14 cellular contexts compared by ENCODE assay signal in genomic region chr20:64111841-64112641, GRCh38. TPM values are rescaled to one million over a fixed set of nuclear protein-coding genes. Genes with fewer than 3 reads are reported as not detected.
DNase-seq lines count a peak whose midpoint lies in the region; ATAC-seq, FAIRE-seq and TF ChIP-seq lines count a peak whose summit lies in the region.
"Had no signal": no experiment of that assay in that cellular context is flagged by ENCODE, and none has a peak within 500 bp of the region (broad histone marks: within the 10 kb centered on the region; RNA-seq: fewer than 3 reads in every experiment).

No MANE protein-coding gene starts in this region.

- H3K4ac ChIP-seq in H9 (ENCODE audit: low read depth, low read length), result no peak overlapping the region

- H3K4me2 ChIP-seq in H9 (ENCODE audit: insufficient read depth, insufficient read length, low read length), result no peak overlapping the region
- H3K4me2 ChIP-seq in astrocyte (ENCODE audit: low read length), result no peak overlapping the region
- H3K4me2 ChIP-seq: smooth muscle cell had no signal

- H3K9me3 Mint-ChIP-seq in Caco-2 (ENCODE audit: unreplicated experiment) (no peaks in the 10 kb centered on the region), H9 (no peaks in the 10 kb centered on the region), astrocyte (ENCODE audit: unreplicated experiment) (no peaks in the 10 kb centered on the region), osteocyte (ENCODE audit: unreplicated experiment) (no peaks in the 10 kb centered on the region)
- H3K9me3 Mint-ChIP-seq: nephron had no signal

- H2BK12ac ChIP-seq in H9 (ENCODE audit: insufficient read length, low read depth, low read length), result no peak overlapping the region

- H3K27me3 Mint-ChIP-seq in Caco-2 (ENCODE audit: insufficient read depth, unreplicated experiment) (peaks cover 4% of the 10 kb centered on the region), H9 (ENCODE audit: low read depth) (peaks cover 9% of the 10 kb centered on the region), astrocyte (ENCODE audit: low read depth, unreplicated experiment) (peaks cover 55% of the 10 kb centered on the region), osteocyte (ENCODE audit: unreplicated experiment) (no peaks in the 10 kb centered on the region)

- no TSS peak for BruUV-seq in Caco-2 (replicated peaks; lab: Mats Ljungman, UMichigan)

- no peaks in the 10 kb centered on the region for H3K79me2 ChIP-seq in H9 (ENCODE audit: insufficient read depth, low read length)
- H3K79me2 ChIP-seq in astrocyte (ENCODE audit: insufficient read depth, low read length), result no peaks in the 10 kb centered on the region

- H3K9ac ChIP-seq in H9 (ENCODE audit: extremely low read depth, insufficient read length, low read length) (no peak overlapping the region), astrocyte (ENCODE audit: low read length) (no peak overlapping the region)

- H3K79me1 ChIP-seq in H9 (ENCODE audit: insufficient read depth, low read depth, low read length, poor library complexity, severe bottlenecking), result no peaks in the 10 kb centered on the region

- FAIRE-seq in astrocyte (lab: Jason Lieb, UNC), result no peak

- H3K27ac Mint-ChIP-seq in Caco-2 (ENCODE audit: unreplicated experiment), result no peak overlapping the region
- H3K27ac Mint-ChIP-seq in H9, result peak overlapping the region in 2 of 3 experiments; percentile 57 to 74; a peak in 2 of 7 replicates
- peak overlapping the region; percentile 66 for H3K27ac Mint-ChIP-seq in astrocyte (ENCODE audit: unreplicated experiment)
- H3K27ac Mint-ChIP-seq in osteocyte (ENCODE audit: unreplicated experiment), result no peak overlapping the region
- H3K27ac Mint-ChIP-seq: nephron had no signal

- no peak overlapping the region for H2BK120ac ChIP-seq in H9 (ENCODE audit: low read depth, low read length, poor library complexity, severe bottlenecking)

- H4K91ac ChIP-seq in H9 (ENCODE audit: insufficient read length, low read depth, low read length), result no peak overlapping the region

- H3K27me3 ChIP-seq in Caco-2 (replicated peaks; ENCODE audit: control insufficient read depth, insufficient read depth, low read length) (no peaks in the 10 kb centered on the region), H9 (ENCODE audit: insufficient read depth, low read length) (no peaks in the 10 kb centered on the region), astrocyte (ENCODE audit: insufficient read depth, low read length) (peaks cover 11% of the 10 kb centered on the region), MG63 (no peaks in the 10 kb centered on the region)

- TF ChIP-seq CTCF in Caco-2 (IDR thresholded peaks at IDR 0.05; ENCODE audit: insufficient read depth in 1 of 2, low read depth in 1 of 2, low read length in 1 of 2, severe bottlenecking in 1 of 2, unreplicated experiment in 1 of 2) (no peak), H9 (conservative IDR thresholded peaks at IDR 0.05) (no peak), astrocyte (IDR thresholded peaks at IDR 0.05; ENCODE audit: insufficient read depth, low read depth, low read length) (no peak), osteocyte (IDR thresholded peaks at IDR 0.05) (no peak)

- no peak overlapping the region for H3K23ac ChIP-seq in H9 (ENCODE audit: insufficient read length, low read depth, low read length)

- intact Hi-C loops in Caco-2 (cut with micrococcal nuclease; ENCODE audit: unreplicated experiment), result no loop called here

- no peak for ATAC-seq in GM21367 (IDR thresholded peaks at IDR 0.05; ENCODE audit: unreplicated experiment)
- ATAC-seq in HG02973 (IDR thresholded peaks at IDR 0.05; ENCODE audit: unreplicated experiment), result no peak
- ATAC-seq: gastroesophageal sphincter had no signal

- POLR2A ChIA-PET in Caco-2 (lab: Charles Lee), result no interaction called here

- H2BK5ac ChIP-seq in H9 (ENCODE audit: insufficient read length, low read length), result no peak overlapping the region

- H4K20me1 ChIP-seq in H9 (ENCODE audit: control insufficient read depth, insufficient read depth, insufficient read length), result peaks cover 3% of the 10 kb centered on the region
- no peaks in the 10 kb centered on the region for H4K20me1 ChIP-seq in astrocyte (ENCODE audit: insufficient read depth, low read length)

- H3K18ac ChIP-seq in H9 (ENCODE audit: insufficient read length, low read depth, low read length), result no peak overlapping the region

- peak; percentile 4 to 45 for DNase-seq in Caco-2
- no peak for DNase-seq in H9
- DNase-seq in astrocyte (ENCODE audit: low read depth), result no peak
- DNase-seq in osteocyte (ENCODE audit: extremely low spot score, unreplicated experiment), result peak; percentile 67
- DNase-seq in MG63, result no peak
- DNase-seq in SW 1271 (lab: John Stamatoyannopoulos, UW), result no peak
- DNase-seq: trophoblast cell had no signal

- no peak overlapping the region for H3T11ph ChIP-seq in H9 (ENCODE audit: low read length)

- H3K23me2 ChIP-seq in H9 (ENCODE audit: insufficient read length, low read depth, low read length, poor library complexity, severe bottlenecking), result no peaks in the 10 kb centered on the region

- CTCF ChIA-PET in Caco-2 (lab: Charles Lee), result interaction anchor here (0.6 to 2.5 kb wide), 4 partner anchors 8 to 1009 kb away, joined by 3 to 13 read pairs (median 3); partner anchors contain the start of gene OPRL1

- no peak overlapping the region; the same call in 1 of the 2 replicates for H3K14ac ChIP-seq in H9 (ENCODE audit: insufficient read depth, low read length)

- no peak overlapping the region for H2BK15ac ChIP-seq in H9 (ENCODE audit: low read depth, low read length)

- H3K9me3 ChIP-seq in Caco-2 (no peaks in the 10 kb centered on the region), H9 (ENCODE audit: control insufficient read depth, low read depth, low read length) (no peaks in the 10 kb centered on the region), astrocyte (ENCODE audit: insufficient read depth, low read depth, low read length) (no peaks in the 10 kb centered on the region), MG63 (no peaks in the 10 kb centered on the region)
- H3K9me3 ChIP-seq: gastroesophageal sphincter, HAP-1 had no signal

- H2BK20ac ChIP-seq in H9 (ENCODE audit: low read depth, low read length, poor library complexity, severe bottlenecking), result no peak overlapping the region

- no CpG with 5 or more reads among the region's 19 CpGs for WGBS in H9 (ENCODE audit: extremely low coverage, insufficient read length, low lambda C conversion rate)

- H4K8ac ChIP-seq in H9 (replicated peaks; ENCODE audit: insufficient read length, low read depth, low read length), result no peak overlapping the region

- H2AK5ac ChIP-seq in H9 (ENCODE audit: insufficient read length, low read length), result no peak overlapping the region

- no peak overlapping the region for H3K4me3 Mint-ChIP-seq in Caco-2 (ENCODE audit: unreplicated experiment)
- H3K4me3 Mint-ChIP-seq in H9, result no peak overlapping the region
- no peak overlapping the region for H3K4me3 Mint-ChIP-seq in astrocyte (ENCODE audit: unreplicated experiment)
- no peak overlapping the region for H3K4me3 Mint-ChIP-seq in osteocyte (ENCODE audit: unreplicated experiment)
- H3K4me3 Mint-ChIP-seq: nephron had no signal

- H3K4me1 Mint-ChIP-seq in Caco-2 (ENCODE audit: low read depth, unreplicated experiment) (no peaks in the 10 kb centered on the region), H9 (peaks cover 0 to 3% of the 10 kb centered on the region in 2 experiments; a peak in 2 of 4 replicates), astrocyte (ENCODE audit: low read depth, unreplicated experiment) (peaks cover 4% of the 10 kb centered on the region), osteocyte (ENCODE audit: unreplicated experiment) (no peaks in the 10 kb centered on the region)

- H3K56ac ChIP-seq in H9 (ENCODE audit: insufficient read length, low read depth, low read length), result no peak overlapping the region

- H3K4me3 ChIP-seq in Caco-2 (ENCODE audit: low read depth, low read length) (no peak overlapping the region), astrocyte (ENCODE audit: insufficient read depth, low read depth, low read length) (no peak overlapping the region), MG63 (no peak overlapping the region)
- H3K4me3 ChIP-seq: gastroesophageal sphincter, HAP-1, smooth muscle cell had no signal

- H3K27ac ChIP-seq in H9 (ENCODE audit: insufficient read length, low read depth, low read length) (no peak overlapping the region), astrocyte (ENCODE audit: low read depth, low read length) (no peak overlapping the region)
- H3K27ac ChIP-seq: gastroesophageal sphincter had no signal

- no peak overlapping the region for H2AFZ ChIP-seq in H9 (ENCODE audit: low read length)
- no peak overlapping the region for H2AFZ ChIP-seq in astrocyte (ENCODE audit: low read depth, low read length)

- H3K36me3 ChIP-seq in Caco-2 (ENCODE audit: control insufficient read depth, insufficient read depth, low read length) (no peaks in the 10 kb centered on the region), astrocyte (ENCODE audit: insufficient read depth, low read length) (no peaks in the 10 kb centered on the region), MG63 (no peaks in the 10 kb centered on the region)
- H3K36me3 ChIP-seq: gastroesophageal sphincter, HAP-1 had no signal

- H3K36me3 Mint-ChIP-seq in Caco-2 (ENCODE audit: insufficient read depth, unreplicated experiment), result no peaks in the 10 kb centered on the region
- no peaks in the 10 kb centered on the region for H3K36me3 Mint-ChIP-seq in H9 (ENCODE audit: insufficient read depth in 1 of 3, low read depth in 3 of 3)
- no peaks in the 10 kb centered on the region for H3K36me3 Mint-ChIP-seq in astrocyte (ENCODE audit: low read depth, unreplicated experiment)
- H3K36me3 Mint-ChIP-seq in osteocyte (ENCODE audit: unreplicated experiment), result no peaks in the 10 kb centered on the region

- H3K4me1 ChIP-seq in Caco-2, result no peaks in the 10 kb centered on the region
- no peaks in the 10 kb centered on the region for H3K4me1 ChIP-seq in H9 (ENCODE audit: insufficient read depth, low read length)
- no peaks in the 10 kb centered on the region for H3K4me1 ChIP-seq in astrocyte (ENCODE audit: insufficient read depth, low read length)
- H3K4me1 ChIP-seq: gastroesophageal sphincter, HAP-1 had no signal

- no peak overlapping the region for H4K5ac ChIP-seq in H9 (ENCODE audit: insufficient read length, low read depth, low read length)

RNA-seq across cellular contexts. Expression of gene NPBWR2, which starts 4.7 kb away (rescaled TPM):
- total RNA-seq in Caco-2 (2022), result not detected in 2 replicates
- total RNA-seq in H9 (2021), result not detected in 2 replicates
- not detected in 2 replicates for total RNA-seq in astrocyte
- not detected in 2 replicates for total RNA-seq in osteocyte
- total RNA-seq in MG63 (2014; rRNA removed; shearing (Covaris generic); ENCODE audit: low replicate concordance), result not detected in 2 replicates
- total RNA-seq: gastroesophageal sphincter, kidney epithelial cell, smooth muscle cell had no signal

RNA-seq across cellular contexts. Expression of gene LKAAEAR1, which starts 27.8 kb away (rescaled TPM):
- total RNA-seq in Caco-2 (2022) (not detected in 2 replicates), H9 (2021) (0.39 TPM in 1 of 2 replicates, not detected in the other), astrocyte (0.34 TPM in 1 of 2 replicates, not detected in the other), osteocyte (not detected in 2 replicates)
- total RNA-seq in MG63 (2014; rRNA removed; shearing (Covaris generic); ENCODE audit: low replicate concordance), result 5.0 and 9.9 TPM in 2 replicates
- total RNA-seq: kidney epithelial cell, smooth muscle cell had no signal

RNA-seq across cellular contexts. Expression of gene OPRL1, which starts 32.2 kb away (rescaled TPM):
- total RNA-seq in Caco-2 (2022), result 0.51 and 0.59 TPM in 2 replicates
- total RNA-seq in H9 (2021), result 0.90 and 1.0 TPM in 2 replicates
- total RNA-seq in astrocyte, result 2.8 and 3.6 TPM in 2 replicates
- total RNA-seq in osteocyte, result 1.6 and 2.1 TPM in 2 replicates
- 1.2 and 3.9 TPM in 2 replicates for total RNA-seq in MG63 (2014; rRNA removed; shearing (Covaris generic); ENCODE audit: low replicate concordance)

RNA-seq across cellular contexts. Expression of gene RGS19, which starts 32.7 kb away (rescaled TPM):
- total RNA-seq in Caco-2 (2022) (29.3 and 34.3 TPM in 2 replicates), H9 (2021) (11.7 and 12.8 TPM in 2 replicates), astrocyte (15.7 and 18.3 TPM in 2 replicates), osteocyte (8.0 and 10.0 TPM in 2 replicates)
- total RNA-seq in MG63 (2014; rRNA removed; shearing (Covaris generic); ENCODE audit: low replicate concordance), result 20.2 and 40.9 TPM in 2 replicates

RNA-seq across cellular contexts. Expression of gene TCEA2, which starts 49.0 kb away (rescaled TPM):
- total RNA-seq in Caco-2 (2022), result 39.9 and 48.3 TPM in 2 replicates
- 48.1 and 51.7 TPM in 2 replicates for total RNA-seq in H9 (2021)
- total RNA-seq in astrocyte, result 52.4 and 53.1 TPM in 2 replicates
- 67.3 and 73.1 TPM in 2 replicates for total RNA-seq in osteocyte
- 37.8 and 48.0 TPM in 2 replicates for total RNA-seq in MG63 (2014; rRNA removed; shearing (Covaris generic); ENCODE audit: low replicate concordance)

Comparison
In these comparisons a context has a peak if more than half of its experiments do, and no peak if none do; other contexts are left out.
1. DNase-seq: peak in Caco-2 (2 of 2) and osteocyte (single experiment); none in H9 (single experiment), astrocyte (single experiment), MG63 (single experiment) and SW 1271 (0 of 2).
2. H3K27ac Mint-ChIP-seq: peak in H9 (2 of 3) and astrocyte (single experiment); none in Caco-2 (single experiment) and osteocyte (single experiment).